In genomic region chr1:10253149-10253548, GRCh38 we compare ENCODE assay signal across 14 cellular contexts. TPM values are rescaled to one million over a fixed set of nuclear protein-coding genes. Genes with fewer than 3 reads are reported as not detected.
A peak's percentile ranks its signal among the peaks of the same experiment; 100 is the strongest.
DNase-seq lines count a peak whose midpoint lies in the region; FAIRE-seq and TF ChIP-seq lines count a peak whose summit lies in the region.
"Had no signal": no experiment of that assay in that cellular context is flagged by ENCODE, and none has a peak within 500 bp of the region (broad histone marks: within the 10 kb centered on the region; RNA-seq: fewer than 3 reads in every experiment).

No MANE protein-coding gene starts in this region.

- H3K27ac Mint-ChIP-seq in HFFc6, result peak overlapping the region; percentile 95
- peak overlapping the region; percentile 90 for H3K27ac Mint-ChIP-seq in astrocyte (ENCODE audit: unreplicated experiment)

- H3K4me3 Mint-ChIP-seq in HFFc6 (peak overlapping the region; percentile 68; the same call in 1 of the 2 replicates), astrocyte (ENCODE audit: unreplicated experiment) (no peak overlapping the region)
- H3K4me3 Mint-ChIP-seq: GM23338 had no signal

- peak overlapping the region; percentile 42 for H3K4me2 ChIP-seq in astrocyte (ENCODE audit: low read length)
- H3K4me2 ChIP-seq: GM23338 had no signal

- no peak for DNase-seq in HFFc6
- no peak for DNase-seq in astrocyte (ENCODE audit: low read depth)
- DNase-seq in spleen, result no peak
- DNase-seq in UCSD-AML1 (lab: John Stamatoyannopoulos, UW; ENCODE audit: unreplicated experiment), result no peak
- no peak for DNase-seq in MG63
- DNase-seq in NCI-H69 (lab: John Stamatoyannopoulos, UW), result no peak
- no peak for DNase-seq in NK-92 (lab: John Stamatoyannopoulos, UW; ENCODE audit: unreplicated experiment)
- DNase-seq: activated effector memory CD4-positive, alpha-beta T cell treated with anti-CD3 and anti-CD28 coated beads, Interleukin-2, amount 50 U/mL, for 16 hours; NCI-H1105 treated with DMSO at 0.1 percent for 48 hours; stimulated activated naive CD4-positive, alpha-beta T cell treated with Interleukin-2 at 50 U/mL for 16 hours had no signal

- FAIRE-seq in astrocyte (lab: Jason Lieb, UNC), result no peak
- FAIRE-seq: endometrium had no signal

- H3K9me3 Mint-ChIP-seq in HFFc6 (no peaks in the 10 kb centered on the region), astrocyte (ENCODE audit: unreplicated experiment) (no peaks in the 10 kb centered on the region)
- H3K9me3 Mint-ChIP-seq: GM23338 had no signal

- peaks cover 3% of the 10 kb centered on the region for H3K36me3 ChIP-seq in astrocyte (ENCODE audit: insufficient read depth, low read length)
- H3K36me3 ChIP-seq in mesodermal cell (ENCODE audit: control insufficient read depth, insufficient read depth, low read length), result peaks cover 36% of the 10 kb centered on the region
- peaks cover 0 to 23% (median 4%) of the 10 kb centered on the region in 6 donors for H3K36me3 ChIP-seq in spleen
- H3K36me3 ChIP-seq in MG63, result peaks cover 15% of the 10 kb centered on the region

- peaks cover 70% of the 10 kb centered on the region for H4K20me1 ChIP-seq in astrocyte (ENCODE audit: insufficient read depth, low read length)

- H3K27ac ChIP-seq in astrocyte (ENCODE audit: low read depth, low read length) (peak overlapping the region; percentile 85), mesodermal cell (ENCODE audit: low read depth, low read length, severe bottlenecking) (peak overlapping the region; percentile 71), spleen (peak overlapping the region in 5 of 8 donors; percentile 1 to 50 (median 41))
- H3K27ac ChIP-seq: SJSA1 had no signal

- no peak overlapping the region for H2AFZ ChIP-seq in astrocyte (ENCODE audit: low read depth, low read length)
- H2AFZ ChIP-seq: GM23338 had no signal

- 78% methylated on average over 1 of the region's 1 CpG; no CpG with 5 or more reads in 1 of the 2 experiments for WGBS in mesodermal cell (ENCODE audit: insufficient coverage in 2 of 2), 2 experiments
- 86 to 100% (median 95%) methylated on average over 1 of the region's 1 CpG for WGBS in spleen, 5 donors

- intact Hi-C loops in spleen (cut with DNase I; ENCODE audit: low total_unique reads), result no loop called here

- H3K79me2 ChIP-seq in astrocyte (ENCODE audit: insufficient read depth, low read length), result peaks cover 89% of the 10 kb centered on the region

- TF ChIP-seq CTCF in HFFc6 (IDR thresholded peaks at IDR 0.05) (no peak), astrocyte (IDR thresholded peaks at IDR 0.05; ENCODE audit: insufficient read depth, low read depth, low read length) (no peak), spleen (IDR thresholded peaks at IDR 0.05 in 8 of 11, conservative IDR thresholded peaks at IDR 0.05 in 3 of 11) (no peak)

- H3K4me3 ChIP-seq in astrocyte (ENCODE audit: insufficient read depth, low read depth, low read length) (no peak overlapping the region), mesodermal cell (ENCODE audit: extremely low read depth, insufficient read depth, low read length, poor library complexity, severe bottlenecking) (no peak overlapping the region), spleen (no peak overlapping the region), MG63 (no peak overlapping the region)
- H3K4me3 ChIP-seq: GM23338, SJSA1 had no signal

- peak overlapping the region; percentile 68 for H3K9ac ChIP-seq in astrocyte (ENCODE audit: low read length)

- H3K27me3 ChIP-seq in astrocyte (ENCODE audit: insufficient read depth, low read length) (no peaks in the 10 kb centered on the region), spleen (replicated peaks in 1 of 7) (no peaks in the 10 kb centered on the region), MG63 (no peaks in the 10 kb centered on the region)
- H3K27me3 ChIP-seq: SJSA1 had no signal

- H3K9me3 ChIP-seq in astrocyte (ENCODE audit: insufficient read depth, low read depth, low read length) (no peaks in the 10 kb centered on the region), mesodermal cell (ENCODE audit: control insufficient read depth, low read length) (peaks cover 4% of the 10 kb centered on the region), spleen (no peaks in the 10 kb centered on the region), MG63 (no peaks in the 10 kb centered on the region)
- H3K9me3 ChIP-seq: SJSA1 had no signal

- H3K36me3 Mint-ChIP-seq in HFFc6 (ENCODE audit: low read depth) (peaks cover 11% of the 10 kb centered on the region), astrocyte (ENCODE audit: low read depth, unreplicated experiment) (peaks cover 2% of the 10 kb centered on the region)

- no peak for TF ChIP-seq POLR2A in spleen (IDR thresholded peaks at IDR 0.05)

- peaks cover 39% of the 10 kb centered on the region for H3K4me1 Mint-ChIP-seq in HFFc6 (ENCODE audit: low read depth)
- H3K4me1 Mint-ChIP-seq in astrocyte (ENCODE audit: low read depth, unreplicated experiment), result peaks cover 17% of the 10 kb centered on the region
- H3K4me1 Mint-ChIP-seq: GM23338 had no signal

- H3K4me1 ChIP-seq in astrocyte (ENCODE audit: insufficient read depth, low read length), result peaks cover 18% of the 10 kb centered on the region
- H3K4me1 ChIP-seq in mesodermal cell (ENCODE audit: control insufficient read depth, insufficient read depth, low read length, poor library complexity, severe bottlenecking), result peaks cover 6% of the 10 kb centered on the region
- peaks cover 0 to 52% (median 16%) of the 10 kb centered on the region in 6 donors for H3K4me1 ChIP-seq in spleen

- H3K27me3 Mint-ChIP-seq in HFFc6 (ENCODE audit: insufficient read depth) (no peaks in the 10 kb centered on the region), astrocyte (ENCODE audit: low read depth, unreplicated experiment) (no peaks in the 10 kb centered on the region)

RNA-seq across cellular contexts. Expression of gene KIF1B, which starts 42.8 kb away (rescaled TPM):
- 10 to 100 TPM; 35.2 to 41.6 (median 39.3) TPM for total RNA-seq in HFFc6 (2021; fragmentation: NEBNext Ultra II Directional; extraction: Animal tissue kit (Norgen Biotek cat#: 25700))
- total RNA-seq in astrocyte (74.6 and 75.9 TPM in 2 replicates), spleen (10 to 100 TPM; 29.9 to 53.5 (median 37.4) TPM)
- polyA plus RNA-seq in mesodermal cell (2013, experiment 1 of 2), result 52.8 TPM
- 45.4 TPM for polyA plus RNA-seq in mesodermal cell (2013, experiment 2 of 2)
- 1 to 10 TPM; 1.6 to 4.8 (median 2.4) TPM for polyA plus RNA-seq in spleen
- 18.1 and 25.7 TPM in 2 replicates for total RNA-seq in MG63 (2014; rRNA removed; shearing (Covaris generic); ENCODE audit: low replicate concordance)
